Comparison of ENCODE assay signal across 16 cellular contexts in the genomic region with DNA sequence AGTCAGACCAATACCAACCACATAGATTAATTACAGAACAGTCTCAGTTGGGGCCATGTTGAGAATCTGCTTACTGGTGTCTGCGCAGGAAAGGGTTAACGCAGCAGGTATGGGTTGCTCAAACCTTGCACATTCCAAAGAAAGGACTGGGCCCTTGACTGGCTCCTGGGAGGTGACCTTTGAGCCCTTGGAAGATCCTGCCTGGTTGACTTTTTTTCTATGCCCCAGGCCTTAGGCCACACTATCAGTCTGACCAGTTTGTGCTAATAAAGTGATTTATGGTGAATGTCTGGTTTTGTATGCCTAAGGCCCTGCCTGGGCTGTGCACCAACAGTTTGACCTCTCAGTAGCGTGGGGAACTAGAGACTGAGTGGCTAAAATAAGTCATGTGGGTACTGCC.
DNase-seq lines count a peak whose midpoint lies in the region; ATAC-seq and TF ChIP-seq lines count a peak whose summit lies in the region.
"Had no signal": no experiment of that assay in that cellular context is flagged by ENCODE, and none has a peak within 500 bp of the region (broad histone marks: within the 10 kb centered on the region; RNA-seq: fewer than 3 reads in every experiment).

No MANE protein-coding gene starts in this region.

- no TSS peak for BruUV-seq in PC-3 (replicated peaks; lab: Mats Ljungman, UMichigan)

- no peak overlapping the region for H3K9ac ChIP-seq in PC-3 (ENCODE audit: low read length)
- H3K9ac ChIP-seq: BLaER1, KMS-11 had no signal

- no peaks in the 10 kb centered on the region for H3K9me3 ChIP-seq in PC-3 (ENCODE audit: low read length)
- H3K9me3 ChIP-seq: A549, BLaER1 had no signal

- POLR2A ChIA-PET in PC-3 (lab: Charles Lee; ENCODE audit: unreplicated experiment) = no interaction called here

- peaks cover 33% of the 10 kb centered on the region for H3K4me1 ChIP-seq in PC-3 (ENCODE audit: insufficient read depth, low read length)

- ATAC-seq in PC-3 (no peak), left colon (peak; percentile 45)
- ATAC-seq: A549 had no signal

- no peak overlapping the region for H3K27ac ChIP-seq in PC-3 (ENCODE audit: low read length)
- H3K27ac ChIP-seq: A549, BLaER1, KMS-11 had no signal

- no peak overlapping the region for H3K4me2 ChIP-seq in PC-3 (ENCODE audit: low read length)
- H3K4me2 ChIP-seq: A549, BLaER1, KMS-11 had no signal

- no peaks in the 10 kb centered on the region for H3K9me2 ChIP-seq in PC-3 (replicated peaks; ENCODE audit: low read length)

- no peaks in the 10 kb centered on the region for H3K79me2 ChIP-seq in PC-3 (ENCODE audit: low read length)

- intact Hi-C loops in PC-3 (cut with micrococcal nuclease) (no loop called here), left colon (cut with DNase I, micrococcal nuclease) (no loop called here)

- H3K4me3 ChIP-seq in PC-3 (ENCODE audit: low read length) = no peak overlapping the region
- H3K4me3 ChIP-seq: A549, BLaER1 had no signal

- TF ChIP-seq CTCF in PC-3 (conservative IDR thresholded peaks at IDR 0.05; ENCODE audit: low read depth, low read length) = no peak

- no peaks in the 10 kb centered on the region for H3F3A ChIP-seq in PC-3 (ENCODE audit: low read length, unreplicated experiment)

- CTCF ChIA-PET in PC-3 (lab: Charles Lee) = no interaction called here

- no peak overlapping the region for H2AFZ ChIP-seq in PC-3 (ENCODE audit: low read length)

- H4K20me1 ChIP-seq in PC-3 (ENCODE audit: low read length) = no peaks in the 10 kb centered on the region
- H4K20me1 ChIP-seq: BLaER1 had no signal

- DNase-seq in ELF-1 (ENCODE audit: low read depth, low spot score) (peak; percentile 91), PC-3 (peak; percentile 12), left colon (no peak), NCI-H82 (lab: John Stamatoyannopoulos, UW) (no peak), dedifferentiated amniotic fluid mesenchymal stem cell (ENCODE audit: extremely low spot score) (no peak), DMS 273 treated with DMSO at 0.1 percent for 48 hours (lab: John Stamatoyannopoulos, UW) (no peak), HT-29 (ENCODE audit: low spot score) (no peak)
- DNase-seq: AML-193; Calu3; CD4-positive, alpha-beta memory T cell; DND-41; GDM1; H9 had no signal

- H3K27me3 ChIP-seq in PC-3 (ENCODE audit: low read length) = no peaks in the 10 kb centered on the region
- H3K27me3 ChIP-seq: BLaER1 had no signal

- no peaks in the 10 kb centered on the region for H3K36me3 ChIP-seq in PC-3 (ENCODE audit: low read depth, low read length)
- H3K36me3 ChIP-seq: BLaER1 had no signal

Comparison
In these comparisons a context has a peak if more than half of its experiments do, and no peak if none do; other contexts are left out.
1. DNase-seq: peak in ELF-1 (single experiment) and PC-3 (single experiment); none in left colon (0 of 2), NCI-H82 (single experiment), dedifferentiated amniotic fluid mesenchymal stem cell (single experiment), DMS 273 treated with DMSO at 0.1 percent for 48 hours (single experiment) and HT-29 (single experiment).